31 cellular contexts compared by ENCODE assay signal in the genomic region with DNA sequence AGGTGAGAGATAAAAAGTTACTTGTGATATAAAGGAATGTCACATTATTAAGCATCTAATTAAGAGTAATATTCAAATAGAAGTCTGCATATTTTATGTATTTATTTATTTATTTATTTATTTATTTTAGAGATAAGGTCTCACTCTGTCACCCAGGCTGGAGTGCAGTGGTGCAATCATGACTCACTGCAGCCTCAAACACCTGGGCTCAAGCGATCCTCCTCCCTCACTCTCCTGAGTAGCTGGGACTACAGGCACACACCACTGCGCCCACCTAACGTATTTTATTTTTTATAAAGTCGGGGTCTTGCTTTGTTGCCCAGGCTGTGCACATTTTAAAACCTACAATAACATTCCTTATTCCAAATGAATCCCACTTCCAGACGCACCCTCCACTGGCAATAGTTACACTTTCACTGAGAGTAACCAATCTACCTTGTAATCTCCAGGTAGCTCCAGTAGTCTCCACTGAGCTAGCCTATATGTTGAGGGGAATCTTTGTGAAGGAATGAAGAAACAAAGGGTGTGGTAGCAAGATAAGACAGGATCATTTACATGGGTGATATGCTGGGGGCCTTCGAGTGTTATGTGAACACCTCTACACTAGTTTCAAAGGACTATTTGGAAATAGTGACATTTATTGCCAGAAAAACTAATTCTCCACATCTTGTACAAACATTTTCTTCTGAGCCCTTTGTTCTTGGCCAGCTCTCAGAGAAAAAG. TPM values are rescaled to one million over a fixed set of nuclear protein-coding genes. Genes with fewer than 3 reads are reported as not detected.
DNase-seq lines count a peak whose midpoint lies in the region; ATAC-seq and TF ChIP-seq lines count a peak whose summit lies in the region.
"Had no signal": no experiment of that assay in that cellular context is flagged by ENCODE, and none has a peak within 500 bp of the region (broad histone marks: within the 10 kb centered on the region; RNA-seq: fewer than 3 reads in every experiment).

No MANE protein-coding gene starts in this region.

- no peaks in the 10 kb centered on the region for H3K36me3 Mint-ChIP-seq in natural killer cell
- no peaks in the 10 kb centered on the region for H3K36me3 Mint-ChIP-seq in activated naive CD4-positive, alpha-beta T cell treated with anti-CD3 and anti-CD28 coated beads for 36 hours (ENCODE audit: low read depth)
- H3K36me3 Mint-ChIP-seq: activated naive CD8-positive, alpha-beta T cell treated with anti-CD3 and anti-CD28 coated beads for 36 hours; CD4-positive, alpha-beta memory T cell had no signal

- H3K4me1 ChIP-seq in right atrium auricular region: peaks cover 0 to 49% of the 10 kb centered on the region in 2 donors
- H3K4me1 ChIP-seq in right cardiac atrium (ENCODE audit: control insufficient read depth, insufficient read depth, low read length): peaks cover 16% of the 10 kb centered on the region
- peaks cover 10 to 19% of the 10 kb centered on the region in 2 donors for H3K4me1 ChIP-seq in muscle layer of duodenum (ENCODE audit: control insufficient read depth in 1 of 2, insufficient read depth in 2 of 2, low read length in 2 of 2)

- TF ChIP-seq POLR2A in GM18505 (IDR thresholded peaks at IDR 0.05; ENCODE audit: borderline replicate concordance, extremely low read depth, insufficient read depth, insufficient read length): no peak

- H3K9me3 Mint-ChIP-seq in natural killer cell: no peaks in the 10 kb centered on the region
- H3K9me3 Mint-ChIP-seq in activated naive CD4-positive, alpha-beta T cell treated with anti-CD3 and anti-CD28 coated beads for 36 hours: no peaks in the 10 kb centered on the region
- H3K9me3 Mint-ChIP-seq: activated CD8-positive, alpha-beta T cell treated with anti-CD3 and anti-CD28 coated beads for 36 hours; activated naive CD8-positive, alpha-beta T cell treated with anti-CD3 and anti-CD28 coated beads for 36 hours; activated T-helper 2 cell treated with anti-CD3 and anti-CD28 coated beads, Interferon-gamma antibody, Interleukin-2, Interleukin-4, amounts not matched to agents 10 μg/mL and 5 μg/mL and 100 μg/mL, durations not matched to agents 14 hours and 24 hours and 36 hours; type B pancreatic cell had no signal

- H3K4me3 ChIP-seq in right atrium auricular region (no peak overlapping the region), right cardiac atrium (ENCODE audit: low read length) (no peak overlapping the region), muscle layer of duodenum (ENCODE audit: low read depth in 1 of 2, low read length in 2 of 2) (no peak overlapping the region)
- H3K4me3 ChIP-seq: psoas muscle, stomach had no signal

- CTCF ChIA-PET in activated naive CD4-positive, alpha-beta T cell treated with anti-CD3 and anti-CD28 coated beads for 36 hours (lab: Charles Lee): no interaction called here

- no peaks in the 10 kb centered on the region for H3K36me3 ChIP-seq in right atrium auricular region
- no peaks in the 10 kb centered on the region for H3K36me3 ChIP-seq in muscle layer of duodenum (ENCODE audit: control insufficient read depth in 1 of 2, insufficient read depth in 2 of 2, low read length in 2 of 2)
- H3K36me3 ChIP-seq: stomach had no signal

- ATAC-seq in left ventricle myocardium superior (no peak), right cardiac atrium (no peak), natural killer cell (no peak), GM21381 (IDR thresholded peaks at IDR 0.05; ENCODE audit: unreplicated experiment) (no peak), GM18505 (IDR thresholded peaks at IDR 0.05; ENCODE audit: unreplicated experiment) (no peak)
- ATAC-seq: activated CD8-positive, alpha-beta T cell treated with anti-CD3 and anti-CD28 coated beads for 36 hours; psoas muscle; SK-N-SH treated with all-trans-retinoic acid at 6 μM for 48 hours had no signal

- DNase-seq in right atrium auricular region (ENCODE audit: low spot score): no peak
- DNase-seq in left ventricle myocardium superior: no peak
- no peak for DNase-seq in right cardiac atrium
- no peak for DNase-seq in natural killer cell
- DNase-seq in activated naive CD4-positive, alpha-beta T cell treated with anti-CD3 and anti-CD28 coated beads for 36 hours: no peak
- DNase-seq: activated CD8-positive, alpha-beta T cell treated with anti-CD3 and anti-CD28 coated beads for 36 hours; activated naive CD8-positive, alpha-beta T cell treated with anti-CD3 and anti-CD28 coated beads for 36 hours; aorta; caudate nucleus; CD4-positive, alpha-beta memory T cell; DMS 273 treated with DMSO at 0.1 percent for 48 hours; KG1; kidney; mesenchymal stem cell; NCI-H1436 treated with DMSO at 0.1 percent for 48 hours; NCI-H2107; NCI-H82; nucleus accumbens; psoas muscle; stomach; T-helper 2 cell had no signal

- H3K4me3 Mint-ChIP-seq in natural killer cell: no peak overlapping the region
- H3K4me3 Mint-ChIP-seq in activated naive CD4-positive, alpha-beta T cell treated with anti-CD3 and anti-CD28 coated beads for 36 hours: no peak overlapping the region
- H3K4me3 Mint-ChIP-seq: activated CD8-positive, alpha-beta T cell treated with anti-CD3 and anti-CD28 coated beads for 36 hours; activated naive CD8-positive, alpha-beta T cell treated with anti-CD3 and anti-CD28 coated beads for 36 hours; CD4-positive, alpha-beta memory T cell; type B pancreatic cell had no signal

- no peak for TF ChIP-seq CTCF in right atrium auricular region (IDR thresholded peaks at IDR 0.05)
- no peak for TF ChIP-seq CTCF in natural killer cell (IDR thresholded peaks at IDR 0.05)

- H3K27me3 Mint-ChIP-seq in natural killer cell (ENCODE audit: low read depth in 2 of 2): no peaks in the 10 kb centered on the region
- peaks cover 4% of the 10 kb centered on the region for H3K27me3 Mint-ChIP-seq in activated naive CD4-positive, alpha-beta T cell treated with anti-CD3 and anti-CD28 coated beads for 36 hours (ENCODE audit: low read depth)
- H3K27me3 Mint-ChIP-seq: type B pancreatic cell had no signal

- intact Hi-C loops in left ventricle myocardium superior (cut with micrococcal nuclease): no loop called here
- intact Hi-C loops in right cardiac atrium (cut with DNase I): no loop called here
- intact Hi-C loops in natural killer cell (cut with micrococcal nuclease): no loop called here
- intact Hi-C loops in activated naive CD4-positive, alpha-beta T cell treated with anti-CD3 and anti-CD28 coated beads for 36 hours (cut with micrococcal nuclease): no loop called here

- H3K27me3 ChIP-seq in right atrium auricular region: no peaks in the 10 kb centered on the region
- no peaks in the 10 kb centered on the region for H3K27me3 ChIP-seq in right cardiac atrium (ENCODE audit: control insufficient read depth, insufficient read depth)
- H3K27me3 ChIP-seq in muscle layer of duodenum (ENCODE audit: low read depth, low read length): no peaks in the 10 kb centered on the region
- H3K27me3 ChIP-seq: stomach had no signal

- H3K27ac ChIP-seq in right atrium auricular region (peak overlapping the region; percentile 72 to 93), right cardiac atrium (ENCODE audit: low read length) (peak overlapping the region; percentile 12), muscle layer of duodenum (ENCODE audit: low read length) (peak overlapping the region; percentile 56)

- H3K4me1 Mint-ChIP-seq in natural killer cell: no peaks in the 10 kb centered on the region
- no peaks in the 10 kb centered on the region for H3K4me1 Mint-ChIP-seq in activated naive CD4-positive, alpha-beta T cell treated with anti-CD3 and anti-CD28 coated beads for 36 hours (ENCODE audit: low read depth)
- H3K4me1 Mint-ChIP-seq: activated naive CD8-positive, alpha-beta T cell treated with anti-CD3 and anti-CD28 coated beads for 36 hours; CD4-positive, alpha-beta memory T cell had no signal

- H3K27ac Mint-ChIP-seq in natural killer cell: no peak overlapping the region
- no peak overlapping the region for H3K27ac Mint-ChIP-seq in activated naive CD4-positive, alpha-beta T cell treated with anti-CD3 and anti-CD28 coated beads for 36 hours
- H3K27ac Mint-ChIP-seq: activated CD8-positive, alpha-beta T cell treated with anti-CD3 and anti-CD28 coated beads for 36 hours; activated naive CD8-positive, alpha-beta T cell treated with anti-CD3 and anti-CD28 coated beads for 36 hours; activated T-helper 2 cell treated with anti-CD3 and anti-CD28 coated beads, Interferon-gamma antibody, Interleukin-2, Interleukin-4, amounts not matched to agents 10 μg/mL and 5 μg/mL and 100 μg/mL, durations not matched to agents 14 hours and 24 hours and 36 hours; CD4-positive, alpha-beta memory T cell; type B pancreatic cell had no signal

- WGBS in right cardiac atrium: 96% methylated on average over 6 of the region's 6 CpGs

- no peaks in the 10 kb centered on the region for H3K9me3 ChIP-seq in right atrium auricular region
- no peaks in the 10 kb centered on the region for H3K9me3 ChIP-seq in right cardiac atrium (ENCODE audit: control insufficient read depth, low read length)
- H3K9me3 ChIP-seq in muscle layer of duodenum (ENCODE audit: control insufficient read depth in 1 of 2, low read length in 2 of 2): no peaks in the 10 kb centered on the region
- H3K9me3 ChIP-seq: psoas muscle, stomach had no signal

RNA-seq across cellular contexts. Expression of gene SH3D19, which starts 11.9 kb away (rescaled TPM):
- 100 to 1,000 TPM; 107 to 118 TPM for total RNA-seq in right atrium auricular region
- 107 TPM for total RNA-seq in left ventricle myocardium superior
- 100 to 1,000 TPM in 2 of 4 donors, 10 to 100 TPM in 2; 81.6 to 123 (median 98.1) TPM for total RNA-seq in right cardiac atrium
- 46.7 TPM for polyA plus RNA-seq in right cardiac atrium
- under 1 TPM in 1 of 3 donors, not detected in 2; 0.13 TPM for total RNA-seq in natural killer cell
- not detected for total RNA-seq in activated naive CD4-positive, alpha-beta T cell treated with anti-CD3 and anti-CD28 coated beads for 36 hours
- total RNA-seq: activated CD8-positive, alpha-beta T cell treated with anti-CD3 and anti-CD28 coated beads for 36 hours; activated naive CD8-positive, alpha-beta T cell treated with anti-CD3 and anti-CD28 coated beads for 36 hours; activated T-helper 2 cell treated with anti-CD3 and anti-CD28 coated beads, Interferon-gamma antibody, Interleukin-2, Interleukin-4, amounts not matched to agents 10 μg/mL and 5 μg/mL and 100 μg/mL, durations not matched to agents 14 hours and 24 hours and 36 hours had no signal

RNA-seq across cellular contexts. Expression of gene PRSS48, which starts 36.5 kb away (rescaled TPM):
- not detected for total RNA-seq in right atrium auricular region
- not detected for total RNA-seq in left ventricle myocardium superior
- not detected for total RNA-seq in right cardiac atrium
- not detected for polyA plus RNA-seq in right cardiac atrium
- not detected for total RNA-seq in natural killer cell
- total RNA-seq in activated naive CD4-positive, alpha-beta T cell treated with anti-CD3 and anti-CD28 coated beads for 36 hours: not detected
- total RNA-seq: A673; activated CD8-positive, alpha-beta T cell treated with anti-CD3 and anti-CD28 coated beads for 36 hours; activated naive CD8-positive, alpha-beta T cell treated with anti-CD3 and anti-CD28 coated beads for 36 hours; activated T-helper 2 cell treated with anti-CD3 and anti-CD28 coated beads, Interferon-gamma antibody, Interleukin-2, Interleukin-4, amounts not matched to agents 10 μg/mL and 5 μg/mL and 100 μg/mL, durations not matched to agents 14 hours and 24 hours and 36 hours; aorta; CD4-positive, alpha-beta memory T cell; dermis microvascular lymphatic vessel endothelial cell; HT1080; kidney; psoas muscle; skeletal muscle tissue; stomach had no signal
- polyA plus RNA-seq: aorta; CD4-positive, alpha-beta memory T cell; psoas muscle; stomach had no signal

Comparison
In these comparisons a context has a peak if more than half of its experiments do, and no peak if none do; other contexts are left out.
1. H3K27ac ChIP-seq: peak in every context shown above with its lines; median percentile 82 in right atrium auricular region; 56 in muscle layer of duodenum; 12 in right cardiac atrium.
2. RNA of gene SH3D19, which starts 11.9 kb away (total RNA-seq): 107 to 118 TPM in right atrium auricular region, 81.6 to 123 TPM in right cardiac atrium and 107 TPM in left ventricle myocardium superior (single experiment); not detected in activated naive CD4-positive, alpha-beta T cell treated with anti-CD3 and anti-CD28 coated beads for 36 hours and 0.13 TPM in natural killer cell; every median in the first group is over 10 times any median in the second.